Comparison of ENCODE assay signal across 23 cellular contexts in the genomic region with DNA sequence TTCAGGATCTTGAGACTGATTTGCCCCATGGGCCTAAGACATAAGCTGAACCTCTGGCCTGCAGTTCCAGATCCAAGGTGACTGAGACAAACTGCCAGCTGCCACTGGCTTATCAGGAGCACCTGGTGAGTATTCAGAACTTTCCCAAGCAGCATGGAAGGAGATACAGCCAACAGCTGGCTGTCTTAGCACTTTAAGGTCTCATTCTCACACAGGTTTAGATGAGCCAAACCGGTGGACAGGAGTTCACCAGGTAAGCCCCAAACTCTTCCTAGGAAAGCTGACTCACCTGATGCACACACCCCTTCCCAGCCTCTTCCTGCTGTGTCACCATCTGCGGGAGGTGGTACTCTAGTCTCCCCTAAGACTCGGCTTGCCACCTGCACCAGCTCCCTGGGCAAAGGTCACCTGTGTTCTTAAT. TPM values are rescaled to one million over a fixed set of nuclear protein-coding genes. Genes with fewer than 3 reads are reported as not detected.
DNase-seq lines count a peak whose midpoint lies in the region; ATAC-seq, FAIRE-seq and TF ChIP-seq lines count a peak whose summit lies in the region.
"Had no signal": no experiment of that assay in that cellular context is flagged by ENCODE, and none has a peak within 500 bp of the region (broad histone marks: within the 10 kb centered on the region; RNA-seq: fewer than 3 reads in every experiment).

Gene BANF2 (plus strand): TSS at position 36 of the 421 bp plus-strand sequence. CDS start 25,060 bp downstream, outside the sequence.

- H4K5ac ChIP-seq in H1 (ENCODE audit: insufficient read length, low read depth, low read length), result no peak within 1 kb of the TSS

- TF ChIP-seq CTCF in H1 (IDR thresholded peaks at IDR 0.05; ENCODE audit: control extremely low read depth in 1 of 3, insufficient read depth in 1 of 3, low read depth in 1 of 3, low read length in 3 of 3), result no peak
- no peak for TF ChIP-seq CTCF in pancreas (IDR thresholded peaks at IDR 0.05)

- no peak within 1 kb of the TSS for H3K56ac ChIP-seq in H1 (replicated peaks; ENCODE audit: insufficient read length, low read depth, low read length)

- H2AFZ ChIP-seq in H1 (ENCODE audit: low read length), result 0 out of 2 replicates have a peak within 1 kb of the TSS, but pooled peaks have one; percentile 18

- H4K8ac ChIP-seq in H1 (ENCODE audit: extremely low read depth, insufficient read depth, low read length), result no peak within 1 kb of the TSS

- no peak within 1 kb of the TSS for H2AK5ac ChIP-seq in H1 (ENCODE audit: low read depth, low read length)

- TF ChIP-seq EP300 in H1 (IDR thresholded peaks at IDR 0.05; ENCODE audit: borderline replicate concordance in 1 of 2, low read depth in 2 of 2, low read length in 2 of 2), result no peak

- no peak within 1 kb of the TSS for H2BK5ac ChIP-seq in H1 (ENCODE audit: low read depth, low read length)

- no peak within 1 kb of the TSS for H3K18ac ChIP-seq in H1 (ENCODE audit: extremely low read depth, low read length)

- no peak for FAIRE-seq in H1 (lab: Jason Lieb, UNC)
- no peak for FAIRE-seq in pancreas (lab: Jason Lieb, UNC)
- FAIRE-seq: GM12891, GM18507, H54 had no signal

- H3K27me3 ChIP-seq in H1 (replicated peaks in 1 of 4; ENCODE audit: control insufficient read depth in 3 of 4, extremely low read depth in 1 of 4, insufficient read depth in 3 of 4, low read length in 3 of 4) (no peaks in the 10 kb centered on the region), pancreas (no peaks in the 10 kb centered on the region)
- H3K27me3 ChIP-seq: BE2C, Peyer's patch had no signal

- POLR2A ChIA-PET in H1 (lab: Charles Lee; ENCODE audit: partially characterized antibody), result no interaction called here

- no peaks in the 10 kb centered on the region for H4K20me1 ChIP-seq in H1 (replicated peaks in 1 of 2; ENCODE audit: control insufficient read depth in 1 of 2, insufficient read depth in 2 of 2, low read length in 2 of 2)

- CTCF ChIA-PET in H1 (lab: Charles Lee; ENCODE audit: partially characterized antibody), result interaction anchor here (0.6 to 4.0 kb wide), 3 partner anchors 10 to 40 kb away, joined by 3 to 14 read pairs (median 4); no protein-coding TSS in a partner anchor

- no peaks in the 10 kb centered on the region for H3K23me2 ChIP-seq in H1 (ENCODE audit: low read depth, low read length)

- H3K27ac ChIP-seq in H1 (ENCODE audit: low read depth, low read length), result no peak within 1 kb of the TSS
- peak within 1 kb of the TSS; percentile 56 to 77 (median 66) for H3K27ac ChIP-seq in pancreas

- H3K79me1 ChIP-seq in H1 (ENCODE audit: low read depth, low read length), result no peaks in the 10 kb centered on the region

- DNase-seq in COLO668 (lab: John Stamatoyannopoulos, UW; ENCODE audit: unreplicated experiment) (peak; percentile 64), NCI-H69 (lab: John Stamatoyannopoulos, UW) (peak; percentile 50), H1 (ENCODE audit: low read depth in 1 of 2, low spot score in 2 of 2) (no peak), pancreas (peak in 5 of 6 donors; percentile 71 to 88 (median 79)), sciatic nerve (ENCODE audit: low spot score) (no peak), AG20443 (ENCODE audit: low spot score) (no peak)
- DNase-seq in stimulated activated CD4-positive, alpha-beta T cell treated with anti-CD3 and anti-CD28 coated beads, Interleukin-1b, Interleukin-23, amount 100 ng/mL, for 48 hours, result no peak
- DNase-seq: 8988T; BE2C; CD4-positive, CD25-positive, alpha-beta regulatory T cell; DMS153; KG1; NCI-H1417 treated with DMSO at 0.1 percent for 48 hours; NCI-H187 treated with DMSO at 0.1 percent for 48 hours; NCI-H345; NCI-H526 treated with DMSO at 0.1 percent for 48 hours; Right ventricle myocardium superior had no signal

- intact Hi-C loops in pancreas (cut with DNase I), result loop anchor here in 1 of 3 donors (10.0 kb wide), 1 partner anchor 105 kb away; no protein-coding TSS in a partner anchor
- intact Hi-C loops in sciatic nerve (cut with DNase I), result no loop called here

- TF ChIP-seq POLR2A in H1 (IDR thresholded peaks at IDR 0.05; ENCODE audit: control extremely low read depth in 1 of 2, low read depth in 2 of 2, low read length in 2 of 2), result no peak

- H2BK12ac ChIP-seq in H1 (ENCODE audit: low read depth, low read length), result no peak within 1 kb of the TSS

- no peaks in the 10 kb centered on the region for H3K4me1 ChIP-seq in H1 (replicated peaks in 1 of 4; ENCODE audit: control insufficient read depth in 3 of 4, insufficient read depth in 4 of 4, low read length in 3 of 4)
- peaks cover 28 to 33% (median 32%) of the 10 kb centered on the region in 3 donors for H3K4me1 ChIP-seq in pancreas
- H3K4me1 ChIP-seq: BE2C, Peyer's patch had no signal

- H2BK15ac ChIP-seq in H1 (ENCODE audit: low read length), result no peak within 1 kb of the TSS

- H3K4me3 ChIP-seq in H1 (ENCODE audit: extremely low read depth in 1 of 4, insufficient read depth in 2 of 4, low read depth in 3 of 4, low read length in 4 of 4) (no peak within 1 kb of the TSS), pancreas (no peak within 1 kb of the TSS)
- H3K4me3 ChIP-seq: Peyer's patch had no signal

- no peak within 1 kb of the TSS; a peak in 1 of 7 replicates for H3K9ac ChIP-seq in H1 (replicated peaks in 1 of 4; ENCODE audit: extremely low read depth in 1 of 4, low read depth in 3 of 4, low read length in 3 of 4)

- no peak for TF ChIP-seq RAD21 in H1 (IDR thresholded peaks at IDR 0.05 in 1 of 2, conservative IDR thresholded peaks at IDR 0.05 in 1 of 2; ENCODE audit: low read depth in 2 of 2, low read length in 2 of 2)

- H2BK120ac ChIP-seq in H1 (replicated peaks; ENCODE audit: low read depth, low read length), result no peak within 1 kb of the TSS

- H3K36me3 ChIP-seq in H1 (ENCODE audit: control insufficient read depth in 2 of 4, insufficient read depth in 4 of 4, low read length in 3 of 4) (no peaks in the 10 kb centered on the region), pancreas (no peaks in the 10 kb centered on the region)
- H3K36me3 ChIP-seq: BE2C, Peyer's patch had no signal

- 65% methylated on average over 3 of the region's 3 CpGs; no CpG with 5 or more reads in 1 of the 2 experiments for WGBS in H1 (ENCODE audit: extremely low coverage in 1 of 2, insufficient coverage in 1 of 2, insufficient read length in 1 of 2, insufficient replicate concordance in 2 of 2, low coverage in 1 of 2, low lambda C conversion rate in 2 of 2, missing lambda C conversion rate in 1 of 2), 2 experiments
- WGBS in pancreas, 2 donors, result 19 to 23% methylated on average over 3 of the region's 3 CpGs

- H3K9me3 ChIP-seq in H1 (ENCODE audit: insufficient read depth in 2 of 2, low read depth in 1 of 2, low read length in 1 of 2) (no peaks in the 10 kb centered on the region), pancreas (no peaks in the 10 kb centered on the region)
- H3K9me3 ChIP-seq: BE2C, Peyer's patch had no signal

- ATAC-seq in pancreas, result peak; percentile 75 to 85 (median 82)
- ATAC-seq in GM21360 (IDR thresholded peaks at IDR 0.05; ENCODE audit: unreplicated experiment), result no peak
- no peak for ATAC-seq in sciatic nerve

- H3K79me2 ChIP-seq in H1 (ENCODE audit: control insufficient read depth in 1 of 2, insufficient read depth in 2 of 2, low read length in 2 of 2), result no peaks in the 10 kb centered on the region

- no peak within 1 kb of the TSS for H4K91ac ChIP-seq in H1 (replicated peaks; ENCODE audit: insufficient read length, low read length)

- no peak within 1 kb of the TSS for H2BK20ac ChIP-seq in H1 (ENCODE audit: low read length)

- H3K4me2 ChIP-seq in H1 (ENCODE audit: insufficient read depth in 1 of 2, low read depth in 2 of 2, low read length in 2 of 2), result no peak within 1 kb of the TSS

- no peak within 1 kb of the TSS for H3K23ac ChIP-seq in H1 (ENCODE audit: insufficient read length)

- H3K14ac ChIP-seq in H1 (ENCODE audit: insufficient read length), result no peak within 1 kb of the TSS

- no peak within 1 kb of the TSS for H3K4ac ChIP-seq in H1 (replicated peaks; ENCODE audit: insufficient read length, low read depth, low read length)

TF ChIP-seq in H1, 55 proteins besides CTCF, POLR2A, EP300 and RAD21 (continues in another document):
- TF ChIP-seq BACH1 (IDR thresholded peaks at IDR 0.05; ENCODE audit: low read length), result no peak

RNA-seq across cellular contexts. Expression of gene BANF2, which starts in this region (rescaled TPM):
- total RNA-seq in H1 (2021; fragmentation: NEBNext Ultra II Directional; extraction: Animal tissue kit (Norgen Biotek cat#: 25700)), result not detected in 2 replicates
- polyA plus RNA-seq in H1 (2011; rRNA removed) (not detected in 2 replicates), pancreas (1 to 10 TPM in 1 of 2 donors, under 1 TPM in 1; 0.59 to 1.3 TPM)
- not detected for polyA plus RNA-seq in H1 (2011; cell fraction: cytosol; rRNA removed)
- polyA plus RNA-seq in H1 (2011; cell fraction: nucleus; rRNA removed), result not detected
- polyA plus RNA-seq in H1 (2012, experiment 1 of 2), result not detected in 4 replicates
- polyA plus RNA-seq in H1 (2012, experiment 2 of 2), result not detected
- not detected for polyA plus RNA-seq in H1 (2013, experiment 1 of 2)
- not detected for polyA plus RNA-seq in H1 (2013, experiment 2 of 2)
- not detected in 2 replicates for polyA minus RNA-seq in H1 (2011; rRNA and poly(A)+ RNA removed)
- polyA minus RNA-seq in H1 (2011; cell fraction: cytosol; rRNA and poly(A)+ RNA removed), result not detected
- not detected for polyA minus RNA-seq in H1 (2011; cell fraction: nucleus; rRNA and poly(A)+ RNA removed)
- total RNA-seq in pancreas (1 to 10 TPM in 5 of 6 donors, under 1 TPM in 1; 0.88 to 6.4 (median 2.0) TPM), sciatic nerve (not detected)
- total RNA-seq: CD4-positive, CD25-positive, alpha-beta regulatory T cell; Peyer's patch; Right ventricle myocardium superior had no signal
- polyA plus RNA-seq: AG04450; CD4-positive, CD25-positive, alpha-beta regulatory T cell had no signal

Comparison
In these comparisons a context has a peak if more than half of its experiments do, and no peak if none do; other contexts are left out.
1. DNase-seq: peak in COLO668 (single experiment), NCI-H69 (single experiment) and pancreas (5 of 6); none in H1 (0 of 2), stimulated activated CD4-positive, alpha-beta T cell treated with anti-CD3 and anti-CD28 coated beads, Interleukin-1b, Interleukin-23, amount 100 ng/mL, for 48 hours (single experiment), sciatic nerve (single experiment) and AG20443 (single experiment).
2. ATAC-seq: peak in pancreas (4 of 4); none in GM21360 (single experiment) and sciatic nerve (single experiment).